In the genomic region with DNA sequence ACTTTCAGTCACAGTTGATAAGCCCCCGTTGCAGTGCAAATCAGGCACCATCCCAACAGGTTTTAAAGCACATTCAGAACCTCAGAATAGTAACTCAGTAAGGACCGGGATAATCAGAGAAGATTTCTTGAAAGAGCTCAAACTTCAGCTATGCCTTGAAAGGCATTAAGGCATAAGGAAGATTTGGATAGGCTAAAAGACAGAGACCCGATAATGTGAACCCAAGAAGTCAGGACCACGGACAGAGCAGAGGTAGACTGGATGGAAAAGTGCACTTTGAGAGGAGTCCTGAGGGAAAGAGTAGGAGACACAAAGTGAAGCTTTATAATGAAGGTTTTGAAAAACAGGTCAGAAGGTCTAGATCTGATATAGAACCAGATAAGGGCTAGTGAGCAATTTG, we compare ENCODE assay signal across 11 cellular contexts. TPM values are rescaled to one million over a fixed set of nuclear protein-coding genes. Genes with fewer than 3 reads are reported as not detected.
A peak's percentile ranks its signal among the peaks of the same experiment; 100 is the strongest.
DNase-seq lines count a peak whose midpoint lies in the region; ATAC-seq, FAIRE-seq and TF ChIP-seq lines count a peak whose summit lies in the region.
"Had no signal": no experiment of that assay in that cellular context is flagged by ENCODE, and none has a peak within 500 bp of the region (broad histone marks: within the 10 kb centered on the region; RNA-seq: fewer than 3 reads in every experiment).

No MANE protein-coding gene starts in this region.

- ATAC-seq in GM19351 (IDR thresholded peaks at IDR 0.05; ENCODE audit: unreplicated experiment) = no peak
- ATAC-seq in HG02840 (IDR thresholded peaks at IDR 0.05; ENCODE audit: low FRiP score, unreplicated experiment) = no peak
- no peak for ATAC-seq in gastroesophageal sphincter

- H3K36me3 ChIP-seq in gastroesophageal sphincter = no peaks in the 10 kb centered on the region
- H3K36me3 ChIP-seq: lower lobe of right lung had no signal

- no peak for TF ChIP-seq EP300 in gastroesophageal sphincter (IDR thresholded peaks at IDR 0.05)

- H3K9me3 ChIP-seq in gastroesophageal sphincter = no peaks in the 10 kb centered on the region
- H3K9me3 ChIP-seq: lower lobe of right lung had no signal

- H3K4me3 ChIP-seq in gastroesophageal sphincter = no peak overlapping the region
- H3K4me3 ChIP-seq: lower lobe of right lung had no signal

- 25 to 31% methylated on average over 4 of the region's 4 CpGs for WGBS in gastroesophageal sphincter (ENCODE audit: low coverage in 1 of 2), 2 donors

- TF ChIP-seq POLR2A in GM12891 (IDR thresholded peaks at IDR 0.05; ENCODE audit: low read depth, low read length) = no peak
- TF ChIP-seq POLR2A in gastroesophageal sphincter (IDR thresholded peaks at IDR 0.05) = no peak

- DNase-seq in GM12891 (ENCODE audit: insufficient read length, low spot score) = no peak
- DNase-seq in LoVo (ENCODE audit: low spot score) = peak; percentile 30
- peak; percentile 13 for DNase-seq in amniotic stem cell (lab: John Stamatoyannopoulos, UW)
- DNase-seq in left kidney (ENCODE audit: low read depth, low spot score) = peak; percentile 94
- no peak for DNase-seq in stimulated activated CD4-positive, alpha-beta T cell treated with anti-CD3 and anti-CD28 coated beads, Interleukin-2, amount 100 ng/mL, for 48 hours
- DNase-seq: lower lobe of right lung, NCI-H526 had no signal

- TF ChIP-seq CTCF in gastroesophageal sphincter (IDR thresholded peaks at IDR 0.05) = no peak

- FAIRE-seq in GM12891 (lab: Jason Lieb, UNC) = peak; percentile 45
- FAIRE-seq: colon had no signal

- no peaks in the 10 kb centered on the region for H3K4me1 ChIP-seq in gastroesophageal sphincter
- H3K4me1 ChIP-seq: lower lobe of right lung had no signal

- H3K27ac ChIP-seq in gastroesophageal sphincter = no peak overlapping the region
- H3K27ac ChIP-seq: lower lobe of right lung had no signal

- no peaks in the 10 kb centered on the region for H3K27me3 ChIP-seq in gastroesophageal sphincter

TF ChIP-seq in GM12891, 5 proteins besides CTCF, POLR2A, EP300 and RAD21:
- TF ChIP-seq TAF1 (IDR thresholded peaks at IDR 0.05; ENCODE audit: low read depth, low read length) (no peak), SPI1 (IDR thresholded peaks at IDR 0.05; ENCODE audit: low read depth, low read length) (no peak), POLR2AphosphoS5 (IDR thresholded peaks at IDR 0.05; ENCODE audit: low read depth, low read length) (no peak), POU2F2 (IDR thresholded peaks at IDR 0.05; ENCODE audit: low read depth, low read length) (no peak), PAX5 (IDR thresholded peaks at IDR 0.05; ENCODE audit: insufficient read depth, low read length, severe bottlenecking) (no peak)

RNA-seq across cellular contexts. Expression of gene KLF7, which starts 36.9 kb away (rescaled TPM):
- 6.7 TPM for polyA plus RNA-seq in GM12891 (2012; ENCODE audit: low read depth, missing spikeins)
- total RNA-seq in gastroesophageal sphincter = 10 to 100 TPM; 30.7 to 59.3 (median 42.1) TPM

Comparison
In these comparisons a context has a peak if more than half of its experiments do, and no peak if none do; other contexts are left out.
1. DNase-seq: peak in LoVo (single experiment), amniotic stem cell (single experiment) and left kidney (single experiment); none in GM12891 (single experiment) and stimulated activated CD4-positive, alpha-beta T cell treated with anti-CD3 and anti-CD28 coated beads, Interleukin-2, amount 100 ng/mL, for 48 hours (0 of 2).